11 cellular contexts compared by ENCODE assay signal in genomic region chr7:106374437-106374836, GRCh38.
"Had no signal": no experiment of that assay in that cellular context is flagged by ENCODE, and none has a peak within 500 bp of the region (broad histone marks: within the 10 kb centered on the region; RNA-seq: fewer than 3 reads in every experiment).

No MANE protein-coding gene starts in this region.

- H3K4me1 Mint-ChIP-seq: GM23338, H9 had no signal

- H3K4me3 Mint-ChIP-seq: GM23338, H9, HFFc6 had no signal

- H3K9ac ChIP-seq: GM23248 had no signal

- H3K4me1 ChIP-seq: HAP-1 had no signal

- H3K9me3 Mint-ChIP-seq: GM23338, H9, HFFc6 had no signal

- DNase-seq: GM23248, GOT3, H7, H9, HCEC 1CT, HFFc6 had no signal

- H3K27ac ChIP-seq: GM23248 had no signal

- H3K27ac Mint-ChIP-seq: GM23338, H9, HFFc6 had no signal

- H3K36me3 ChIP-seq: HAP-1 had no signal

- H3K9me3 ChIP-seq: HAP-1 had no signal

- ATAC-seq: GM23338, HCT116 had no signal

- H3K4me3 ChIP-seq: GM23248, GM23338, HAP-1 had no signal

- H2AFZ ChIP-seq: GM23248, GM23338 had no signal

- H3K4me2 ChIP-seq: GM23338 had no signal

- FAIRE-seq: H1, H54 had no signal
